Comparison of ENCODE assay signal across 21 cellular contexts in the genomic region with DNA sequence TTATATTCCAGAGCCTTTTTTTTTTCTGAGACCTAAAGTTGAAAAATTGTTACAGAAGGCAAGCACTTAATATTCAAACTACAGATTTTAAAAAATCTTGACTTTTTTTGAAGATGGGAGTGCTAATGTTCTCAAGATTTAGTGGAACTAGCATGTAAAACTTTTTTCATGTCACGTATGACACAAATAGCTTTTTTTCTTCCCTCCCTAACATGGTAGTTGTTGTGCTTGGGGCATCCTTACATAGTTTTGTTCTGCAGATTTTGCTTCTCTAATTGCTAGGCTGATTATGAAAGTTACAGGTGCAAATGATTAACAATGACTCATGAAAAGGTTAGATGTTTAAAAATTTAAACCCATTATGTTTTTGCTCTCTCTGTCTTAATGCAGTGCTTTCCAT. TPM values are rescaled to one million over a fixed set of nuclear protein-coding genes. Genes with fewer than 3 reads are reported as not detected.
DNase-seq lines count a peak whose midpoint lies in the region; ATAC-seq and TF ChIP-seq lines count a peak whose summit lies in the region.
"Had no signal": no experiment of that assay in that cellular context is flagged by ENCODE, and none has a peak within 500 bp of the region (broad histone marks: within the 10 kb centered on the region; RNA-seq: fewer than 3 reads in every experiment).

No MANE protein-coding gene starts in this region.

- H3K27ac ChIP-seq in PC-9 (no peak overlapping the region), RWPE1 (no peak overlapping the region)
- H3K27ac ChIP-seq: 22Rv1, C4-2B, SK-N-MC had no signal

- H3K4me1 Mint-ChIP-seq in activated naive CD4-positive, alpha-beta T cell treated with anti-CD3 and anti-CD28 coated beads, Interleukin-2, amount 50 U/mL, for 24 hours, result peaks cover 17% of the 10 kb centered on the region

- no peaks in the 10 kb centered on the region for H3K9me3 Mint-ChIP-seq in activated naive CD4-positive, alpha-beta T cell treated with anti-CD3 and anti-CD28 coated beads, Interleukin-2, amount 50 U/mL, for 24 hours

- H3K4me3 ChIP-seq in PC-9 (no peak overlapping the region), endocrine pancreas (ENCODE audit: control insufficient read depth, insufficient read depth, low read length) (peak overlapping the region; percentile 32)
- H3K4me3 ChIP-seq: SK-N-MC had no signal

- no peak overlapping the region for H3K9ac ChIP-seq in endocrine pancreas (ENCODE audit: control insufficient read depth, insufficient read depth, low read length)

- no TSS peak for BruUV-seq in PC-9 (replicated peaks; lab: Mats Ljungman, UMichigan)

- no peak for ATAC-seq in GM21723 (IDR thresholded peaks at IDR 0.05; ENCODE audit: unreplicated experiment)

- H3K27me3 ChIP-seq in PC-9 (ENCODE audit: insufficient read depth, low read depth) (no peaks in the 10 kb centered on the region), endocrine pancreas (ENCODE audit: control insufficient read depth, insufficient read depth, low read length) (no peaks in the 10 kb centered on the region)

- intact Hi-C loops in PC-9 (cut with micrococcal nuclease; ENCODE audit: unreplicated experiment), result loop anchor here (2.0 to 10.0 kb wide), 3 partner anchors 112 to 888 kb away; a partner anchor contains a TSS

- H3K36me3 ChIP-seq in PC-9 (ENCODE audit: low read depth) (no peaks in the 10 kb centered on the region), endocrine pancreas (ENCODE audit: control insufficient read depth, insufficient read depth, low read length) (no peaks in the 10 kb centered on the region)

- no peak for TF ChIP-seq CTCF in PC-9 (conservative IDR thresholded peaks at IDR 0.05)
- TF ChIP-seq CTCF in RWPE1 (conservative IDR thresholded peaks at IDR 0.05; ENCODE audit: low read depth), result no peak

- no peak for DNase-seq in activated naive CD4-positive, alpha-beta T cell (lab: John Stamatoyannopoulos, UW)
- DNase-seq in PC-9 (no peak), superior temporal gyrus (ENCODE audit: extremely low spot score) (peak; percentile 35), RWPE1 (ENCODE audit: low spot score) (no peak)
- no peak for DNase-seq in stimulated activated CD4-positive, alpha-beta T cell treated with anti-CD3 and anti-CD28 coated beads, Interleukin-12 subunit alpha, Interleukin-12 subunit beta, amount 100 ng/mL, for 4 hours
- DNase-seq: DMS53; H7; KG1; NCI-H1436 treated with DMSO at 0.1 percent for 48 hours; NCI-H1930; NCI-H2227 treated with DMSO at 0.1 percent for 48 hours; NCI-H510A treated with DMSO at 0.1 percent for 48 hours; NCI-H748 treated with DMSO at 0.1 percent for 48 hours; NK-92 treated with Interleukin-12 subunit alpha and Interleukin-12 subunit beta, amount 100 ng/mL, for 24 hours; SHP77 had no signal

- no peak overlapping the region for H2AFZ ChIP-seq in PC-9

- H3K9me3 ChIP-seq in PC-9 (ENCODE audit: insufficient read depth, low read depth), result no peaks in the 10 kb centered on the region
- H3K9me3 ChIP-seq in endocrine pancreas (ENCODE audit: control insufficient read depth, low read length), result no peaks in the 10 kb centered on the region

- 0 out of 2 replicates have a peak overlapping the region, but pooled peaks have one; percentile 0 for H3K4me2 ChIP-seq in PC-9

- H3K27me3 Mint-ChIP-seq in activated naive CD4-positive, alpha-beta T cell treated with anti-CD3 and anti-CD28 coated beads, Interleukin-2, amount 50 U/mL, for 24 hours, result peaks cover 38% of the 10 kb centered on the region

- POLR2A ChIA-PET in PC-9 (lab: Charles Lee; ENCODE audit: unreplicated experiment) (interaction anchor here (0.6 kb wide), 1 partner anchor 137 kb away, joined by 6 read pairs; no protein-coding TSS in a partner anchor), RWPE1 (lab: Yijun Ruan, JAX; ENCODE audit: low non-redundant PET) (no interaction called here)

- no peaks in the 10 kb centered on the region for H4K20me1 ChIP-seq in PC-9 (ENCODE audit: insufficient read depth)

- H3F3A ChIP-seq in PC-9 (ENCODE audit: insufficient read depth, low read depth), result peaks cover 18% of the 10 kb centered on the region; the same call in 1 of the 2 replicates

- H3K4me3 Mint-ChIP-seq in activated naive CD4-positive, alpha-beta T cell treated with anti-CD3 and anti-CD28 coated beads, Interleukin-2, amount 50 U/mL, for 24 hours, result peak overlapping the region; percentile 47

- peaks cover 46% of the 10 kb centered on the region for H3K4me1 ChIP-seq in PC-9 (replicated peaks; ENCODE audit: insufficient read depth)
- peaks cover 4% of the 10 kb centered on the region for H3K4me1 ChIP-seq in endocrine pancreas (ENCODE audit: control insufficient read depth, insufficient read depth, low read length)

- H3K36me3 Mint-ChIP-seq in activated naive CD4-positive, alpha-beta T cell treated with anti-CD3 and anti-CD28 coated beads, Interleukin-2, amount 50 U/mL, for 24 hours, result peaks cover 3% of the 10 kb centered on the region

- H3K79me2 ChIP-seq in PC-9 (ENCODE audit: low read depth), result no peaks in the 10 kb centered on the region

- no peak overlapping the region for H3K27ac Mint-ChIP-seq in activated naive CD4-positive, alpha-beta T cell treated with anti-CD3 and anti-CD28 coated beads, Interleukin-2, amount 50 U/mL, for 24 hours

- CTCF ChIA-PET in PC-9 (lab: Charles Lee) (interaction anchor here (0.6 kb wide), 1 partner anchor 391 kb away, joined by 3 read pairs; no protein-coding TSS in a partner anchor), RWPE1 (lab: Yijun Ruan, JAX) (no interaction called here)

- H3K9me2 ChIP-seq in PC-9 (ENCODE audit: insufficient read depth), result no peaks in the 10 kb centered on the region

RNA-seq across cellular contexts. Expression of a gene that starts 3.0 kb away (rescaled TPM):
- 3.7 and 6.7 TPM in 2 replicates for total RNA-seq in PC-9 (2021)
